Comparison of ENCODE assay signal across 16 cellular contexts in genomic region chr18:50788284-50788683, GRCh38. TPM values are rescaled to one million over a fixed set of nuclear protein-coding genes. Genes with fewer than 3 reads are reported as not detected.
DNase-seq lines count a peak whose midpoint lies in the region; ATAC-seq and TF ChIP-seq lines count a peak whose summit lies in the region.
"Had no signal": no experiment of that assay in that cellular context is flagged by ENCODE, and none has a peak within 500 bp of the region (broad histone marks: within the 10 kb centered on the region; RNA-seq: fewer than 3 reads in every experiment).

No MANE protein-coding gene starts in this region.

- no peak overlapping the region for H2BK15ac ChIP-seq in mesendoderm (replicated peaks; ENCODE audit: low read depth)

- no peak overlapping the region for H4K8ac ChIP-seq in mesendoderm (ENCODE audit: low read depth, low read length)

- WGBS in mesendoderm (ENCODE audit: extremely low coverage, insufficient coverage, low lambda C conversion rate): no CpG with 5 or more reads among the region's 6 CpGs

- H3K27ac Mint-ChIP-seq in WTC11: no peak overlapping the region
- H3K27ac Mint-ChIP-seq: CD8-positive, alpha-beta T cell; HFFc6; IgD-negative memory B cell had no signal

- no peaks in the 10 kb centered on the region for H3K79me1 ChIP-seq in mesendoderm (ENCODE audit: low read length)

- H3K4me2 ChIP-seq in mesendoderm (ENCODE audit: low read length): no peak overlapping the region

- no peak for TF ChIP-seq POLR2A in GM18505 (IDR thresholded peaks at IDR 0.05; ENCODE audit: borderline replicate concordance, extremely low read depth, insufficient read depth, insufficient read length)

- no peaks in the 10 kb centered on the region for H3K27me3 ChIP-seq in mesendoderm (ENCODE audit: insufficient read depth, low read length, poor library complexity)

- no peak overlapping the region for H3K4me3 ChIP-seq in mesendoderm (ENCODE audit: low read length)

- no peak overlapping the region for H2AK5ac ChIP-seq in mesendoderm (ENCODE audit: low read length)

- no peak for TF ChIP-seq CTCF in WTC11 (IDR thresholded peaks at IDR 0.05)

- H4K5ac ChIP-seq in mesendoderm (ENCODE audit: low read length): no peak overlapping the region

- H2BK120ac ChIP-seq in mesendoderm (ENCODE audit: low read depth, low read length): no peak overlapping the region

- no peak overlapping the region for H3K4me3 Mint-ChIP-seq in WTC11
- H3K4me3 Mint-ChIP-seq: CD14-positive monocyte; CD8-positive, alpha-beta T cell; HFFc6; IgD-negative memory B cell had no signal

- H3K4me1 ChIP-seq in mesendoderm (ENCODE audit: control insufficient read depth, low read depth, low read length): no peaks in the 10 kb centered on the region
- H3K4me1 ChIP-seq: Caco-2 had no signal

- H3K27ac ChIP-seq in mesendoderm (ENCODE audit: low read depth, low read length): no peak overlapping the region
- H3K27ac ChIP-seq: 22Rv1 had no signal

- peak; percentile 31 for DNase-seq in Daoy (ENCODE audit: low read depth)
- DNase-seq in HT1080 (ENCODE audit: low read depth): peak; percentile 28
- DNase-seq in WTC11 (ENCODE audit: low spot score): no peak
- DNase-seq in mesendoderm: peak; percentile 46
- no peak for DNase-seq in NCI-H82 (lab: John Stamatoyannopoulos, UW)
- no peak for DNase-seq in NCI-H526 (lab: John Stamatoyannopoulos, UW)
- DNase-seq: Caco-2; CD8-positive, alpha-beta T cell; HCEC 1CT; HFFc6 had no signal

- H3K79me2 ChIP-seq in mesendoderm (ENCODE audit: control insufficient read depth, insufficient read depth, low read length): no peaks in the 10 kb centered on the region

- no peak overlapping the region for H3K23ac ChIP-seq in mesendoderm (ENCODE audit: low read length)

- H3K56ac ChIP-seq in mesendoderm (ENCODE audit: low read length): no peak overlapping the region

- no peak overlapping the region for H3K4ac ChIP-seq in mesendoderm (ENCODE audit: low read depth, low read length)

- H3K4me1 Mint-ChIP-seq in WTC11: peaks cover 18% of the 10 kb centered on the region
- H3K4me1 Mint-ChIP-seq: CD14-positive monocyte, IgD-negative memory B cell had no signal

- CTCF ChIA-PET in WTC11 (lab: Charles Lee): interaction anchor here (1.1 to 3.4 kb wide), 2 partner anchors 18 to 126 kb away, joined by 4 to 23 read pairs; no protein-coding TSS in a partner anchor

- ATAC-seq in WTC11 (peak; percentile 50), GM18505 (IDR thresholded peaks at IDR 0.05; ENCODE audit: unreplicated experiment) (no peak), HG03565 (IDR thresholded peaks at IDR 0.05; ENCODE audit: unreplicated experiment) (no peak)
- ATAC-seq: CD8-positive, alpha-beta T cell had no signal

- POLR2A ChIA-PET in WTC11 (lab: Charles Lee): interaction anchor here (0.6 kb wide), 1 partner anchor 880 kb away, joined by 5 read pairs; no protein-coding TSS in a partner anchor

- H3K27me3 Mint-ChIP-seq in WTC11 (ENCODE audit: low read depth): no peaks in the 10 kb centered on the region

- H3K9ac ChIP-seq in mesendoderm (ENCODE audit: low read length): no peak overlapping the region

- no peaks in the 10 kb centered on the region for H3K9me3 Mint-ChIP-seq in WTC11
- H3K9me3 Mint-ChIP-seq: CD8-positive, alpha-beta T cell; HFFc6; IgD-negative memory B cell had no signal

- no peaks in the 10 kb centered on the region for H3K36me3 ChIP-seq in mesendoderm (ENCODE audit: control insufficient read depth, insufficient read depth, low read length)

- H2BK5ac ChIP-seq in mesendoderm (ENCODE audit: low read length): no peak overlapping the region

- H3K36me3 Mint-ChIP-seq in WTC11: no peaks in the 10 kb centered on the region
- H3K36me3 Mint-ChIP-seq: CD14-positive monocyte; CD8-positive, alpha-beta T cell; IgD-negative memory B cell had no signal

- H3K18ac ChIP-seq in mesendoderm (ENCODE audit: low read length): no peak overlapping the region

TF ChIP-seq in WTC11, 78 proteins besides CTCF, POLR2A, EP300 and RAD21:
- TF ChIP-seq ZNF138 (CRISPR knock-in tag; conservative IDR thresholded peaks at IDR 0.05) (no peak), CREB1 (CRISPR knock-in tag; IDR thresholded peaks at IDR 0.05) (no peak), ZNF512 (CRISPR knock-in tag; IDR thresholded peaks at IDR 0.05; ENCODE audit: borderline replicate concordance) (no peak), MXD4 (CRISPR knock-in tag; IDR thresholded peaks at IDR 0.05; ENCODE audit: borderline replicate concordance) (no peak), NR3C1 (CRISPR knock-in tag; conservative IDR thresholded peaks at IDR 0.05; ENCODE audit: low read depth) (no peak), E2F1 (CRISPR knock-in tag; IDR thresholded peaks at IDR 0.05) (no peak)
- TF ChIP-seq, protein P1, sequence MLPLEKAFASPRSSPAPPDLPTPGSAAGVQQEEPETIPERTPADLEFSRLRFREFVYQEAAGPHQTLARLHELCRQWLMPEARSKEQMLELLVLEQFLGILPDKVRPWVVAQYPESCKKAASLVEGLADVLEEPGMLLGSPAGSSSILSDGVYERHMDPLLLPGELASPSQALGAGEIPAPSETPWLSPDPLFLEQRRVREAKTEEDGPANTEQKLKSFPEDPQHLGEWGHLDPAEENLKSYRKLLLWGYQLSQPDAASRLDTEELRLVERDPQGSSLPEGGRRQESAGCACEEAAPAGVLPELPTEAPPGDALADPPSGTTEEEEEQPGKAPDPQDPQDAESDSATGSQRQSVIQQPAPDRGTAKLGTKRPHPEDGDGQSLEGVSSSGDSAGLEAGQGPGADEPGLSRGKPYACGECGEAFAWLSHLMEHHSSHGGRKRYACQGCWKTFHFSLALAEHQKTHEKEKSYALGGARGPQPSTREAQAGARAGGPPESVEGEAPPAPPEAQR (CRISPR knock-in tag; IDR thresholded peaks at IDR 0.05): no peak

RNA-seq across cellular contexts. Expression of gene MRO, which starts 31.5 kb away (rescaled TPM):
- total RNA-seq in Daoy (2014; rRNA removed; shearing (Covaris generic)): not detected in 2 replicates
- total RNA-seq in HT1080 (2014; rRNA removed; shearing (Covaris generic)): 0.02 and 0.03 TPM in 2 replicates
- 0.03 and 0.07 TPM in 2 replicates for polyA plus RNA-seq in HT1080 (2015; cell fraction: cytosol; rRNA removed)
- polyA plus RNA-seq in HT1080 (2015; cell fraction: nucleus; rRNA removed): not detected in 2 replicates
- total RNA-seq in WTC11 (2021): 0.71 to 2.1 TPM (median 1.1 TPM) in 3 replicates
- 0.25 TPM for polyA plus RNA-seq in mesendoderm (2013, experiment 1 of 2)
- polyA plus RNA-seq in mesendoderm (2013, experiment 2 of 2): 0.25 TPM
- total RNA-seq: Caco-2; CD8-positive, alpha-beta T cell; HFFc6 had no signal
- polyA plus RNA-seq: BJ, CD14-positive monocyte, IgD-negative memory B cell had no signal

Comparison
In these comparisons a context has a peak if more than half of its experiments do, and no peak if none do; other contexts are left out.
1. DNase-seq: peak in Daoy (single experiment), HT1080 (single experiment) and mesendoderm (single experiment); none in WTC11 (single experiment), NCI-H82 (single experiment) and NCI-H526 (0 of 2).